ENCODE assay signal across 9 cellular contexts in genomic region chr2:201132518-201132917, GRCh38. TPM values are rescaled to one million over a fixed set of nuclear protein-coding genes. Genes with fewer than 3 reads are reported as not detected.
DNase-seq lines count a peak whose midpoint lies in the region; ATAC-seq, FAIRE-seq and TF ChIP-seq lines count a peak whose summit lies in the region.
"Had no signal": no experiment of that assay in that cellular context is flagged by ENCODE, and none has a peak within 500 bp of the region (broad histone marks: within the 10 kb centered on the region; RNA-seq: fewer than 3 reads in every experiment).

No MANE protein-coding gene starts in this region.

- CTCF ChIA-PET in activated CD8-positive, alpha-beta memory T cell treated with anti-CD3 and anti-CD28 coated beads, Interleukin-2, amount 10 ng/mL, durations not matched to agents 7 days and 5 days (lab: Charles Lee): interaction anchor here (0.7 to 6.3 kb wide), 9 partner anchors 9 to 132 kb away, joined by 3 to 62 read pairs (median 4); partner anchors contain the start of gene CFLAR
- CTCF ChIA-PET in GM12878 (lab: Yijun Ruan, JAX): interaction anchor here (0.8 to 5.0 kb wide), 10 partner anchors 11 to 101 kb away, joined by 3 to 38 read pairs (median 8); partner anchors contain the start of gene CFLAR

- BruUV-seq in GM12878 (replicated peaks; lab: Mats Ljungman, UMichigan): no TSS peak

- peaks cover 8% of the 10 kb centered on the region for H3K4me1 ChIP-seq in GM12878 (ENCODE audit: control insufficient read depth, insufficient read depth, low read length)

- no peaks in the 10 kb centered on the region for H3K27me3 ChIP-seq in GM12878 (replicated peaks in 1 of 2; ENCODE audit: control insufficient read depth in 2 of 2, insufficient read depth in 2 of 2, low read length in 1 of 2)

- H3K27ac ChIP-seq in GM12878 (ENCODE audit: control insufficient read depth, insufficient read depth): peak overlapping the region; percentile 99

- H3K36me3 ChIP-seq in GM12878 (ENCODE audit: control insufficient read depth in 2 of 2, insufficient read depth in 2 of 2, low read length in 1 of 2): peaks cover 10 to 31% of the 10 kb centered on the region in 2 experiments

- H2AFZ ChIP-seq in GM12878 (ENCODE audit: control insufficient read depth, low read depth, low read length): no peak overlapping the region

- 0% methylated on average over 1 of the region's 1 CpG for WGBS in GM12878 (ENCODE audit: insufficient coverage, insufficient replicate concordance, low lambda C conversion rate, missing lambda C conversion rate)

- no peak for DNase-seq in activated CD8-positive, alpha-beta memory T cell treated with anti-CD3 and anti-CD28 coated beads, Interleukin-2, amount 10 ng/mL, durations not matched to agents 7 days and 5 days
- DNase-seq in activated CD8-positive, alpha-beta memory T cell treated with anti-CD3 and anti-CD28 coated beads, Interleukin-2, amount 50 U/mL, for 4 hours: no peak
- DNase-seq in GM12878 (ENCODE audit: low read depth, low spot score): no peak
- no peak for DNase-seq in NCI-H446 (lab: John Stamatoyannopoulos, UW)
- DNase-seq in stimulated activated naive CD4-positive, alpha-beta T cell (lab: John Stamatoyannopoulos, UW): no peak
- DNase-seq: NCI-H2029 treated with DMSO at 0.1 percent for 48 hours had no signal

- peak; percentile 79 for FAIRE-seq in GM12878 (lab: Jason Lieb, UNC)

- no peak for TF ChIP-seq RAD21 in GM12878 (IDR thresholded peaks at IDR 0.05; ENCODE audit: insufficient read depth, low read depth, low read length)

- POLR2A ChIA-PET in GM12878 (lab: Charles Lee): interaction anchor here (1.0 to 5.6 kb wide), 8 partner anchors 13 to 50 kb away, joined by 3 to 127 read pairs (median 5); partner anchors contain the start of genes CASP10 and CFLAR

- in situ Hi-C loops in GM12878 (cut with MboI): no loop called here

- H3K27ac Mint-ChIP-seq in activated CD8-positive, alpha-beta memory T cell treated with anti-CD3 and anti-CD28 coated beads, Interleukin-2, amount 10 ng/mL, durations not matched to agents 7 days and 5 days: peak overlapping the region; percentile 73
- H3K27ac Mint-ChIP-seq in stimulated activated naive CD8-positive, alpha-beta T cell treated with anti-CD3 and anti-CD28 coated beads, Interleukin-15, Interleukin-2, amounts not matched to agents 100 ng/mL and 50 ng/mL, for 24 hours: peak overlapping the region; percentile 93

- peak overlapping the region; percentile 94; the same call in 1 of the 2 replicates for H3K4me2 ChIP-seq in GM12878 (ENCODE audit: control insufficient read depth, insufficient read depth)

- H3K9me3 Mint-ChIP-seq in activated CD8-positive, alpha-beta memory T cell treated with anti-CD3 and anti-CD28 coated beads, Interleukin-2, amount 10 ng/mL, durations not matched to agents 7 days and 5 days (ENCODE audit: low read depth): no peaks in the 10 kb centered on the region
- H3K9me3 Mint-ChIP-seq in stimulated activated naive CD8-positive, alpha-beta T cell treated with anti-CD3 and anti-CD28 coated beads, Interleukin-15, Interleukin-2, amounts not matched to agents 100 ng/mL and 50 ng/mL, for 24 hours: no peaks in the 10 kb centered on the region

- ATAC-seq in activated CD8-positive, alpha-beta memory T cell treated with anti-CD3 and anti-CD28 coated beads, Interleukin-2, amount 10 ng/mL, durations not matched to agents 7 days and 5 days: no peak
- ATAC-seq in HG03432 (IDR thresholded peaks at IDR 0.05; ENCODE audit: unreplicated experiment) (peak; percentile 43), GM12878 (peak; percentile 37), GM21526 (IDR thresholded peaks at IDR 0.05; ENCODE audit: low FRiP score, unreplicated experiment) (no peak)

- RAD21 ChIA-PET in GM12878 (lab: Charles Lee; ENCODE audit: unreplicated experiment): interaction anchor here (1.0 to 5.4 kb wide), 9 partner anchors 11 to 62 kb away, joined by 3 to 52 read pairs (median 5); no protein-coding TSS in a partner anchor

- 0 out of 4 replicates have a peak, but pooled peaks of 1 of the 2 experiments have one; percentile 26 for TF ChIP-seq EP300 in GM12878 (IDR thresholded peaks at IDR 0.05; ENCODE audit: borderline replicate concordance in 1 of 2, control insufficient read depth in 1 of 2, low read depth in 2 of 2, low read length in 2 of 2)

- H3K4me1 Mint-ChIP-seq in activated CD8-positive, alpha-beta memory T cell treated with anti-CD3 and anti-CD28 coated beads, Interleukin-2, amount 10 ng/mL, durations not matched to agents 7 days and 5 days: peaks cover 71% of the 10 kb centered on the region
- peaks cover 74% of the 10 kb centered on the region for H3K4me1 Mint-ChIP-seq in stimulated activated naive CD8-positive, alpha-beta T cell treated with anti-CD3 and anti-CD28 coated beads, Interleukin-15, Interleukin-2, amounts not matched to agents 100 ng/mL and 50 ng/mL, for 24 hours (ENCODE audit: low read depth)

- no peak for TF ChIP-seq CTCF in GM12878 (IDR thresholded peaks at IDR 0.05 in 2 of 3, conservative IDR thresholded peaks at IDR 0.05 in 1 of 3; ENCODE audit: control insufficient read depth in 2 of 3, extremely low read depth in 1 of 3, insufficient read depth in 1 of 3, low read depth in 3 of 3, low read length in 3 of 3)

- no peak for TF ChIP-seq POLR2A in GM12878 (IDR thresholded peaks at IDR 0.05; ENCODE audit: low read depth, low read length)

- intact Hi-C loops in GM12878 (cut with micrococcal nuclease; ENCODE audit: unreplicated experiment): loop anchor here (10.0 kb wide), 1 partner anchor 1178 kb away; the partner anchor contains the start of genes MAIP1 and TYW5

- peak overlapping the region; percentile 60 for H3K4me3 Mint-ChIP-seq in activated CD8-positive, alpha-beta memory T cell treated with anti-CD3 and anti-CD28 coated beads, Interleukin-2, amount 10 ng/mL, durations not matched to agents 7 days and 5 days
- peak overlapping the region; percentile 90 for H3K4me3 Mint-ChIP-seq in stimulated activated naive CD8-positive, alpha-beta T cell treated with anti-CD3 and anti-CD28 coated beads, Interleukin-15, Interleukin-2, amounts not matched to agents 100 ng/mL and 50 ng/mL, for 24 hours

- SMC1A ChIA-PET in GM12878 (lab: Charles Lee; ENCODE audit: uncharacterized antibody, unreplicated experiment): interaction anchor here (0.6 to 6.6 kb wide), 10 partner anchors 9 to 188 kb away, joined by 3 to 143 read pairs (median 4); partner anchors contain the start of genes CASP10 and CFLAR

- peak overlapping the region; percentile 67 for H3K9ac ChIP-seq in GM12878 (ENCODE audit: control insufficient read depth, insufficient read depth, low read length)

- H3K27me3 Mint-ChIP-seq in activated CD8-positive, alpha-beta memory T cell treated with anti-CD3 and anti-CD28 coated beads, Interleukin-2, amount 10 ng/mL, durations not matched to agents 7 days and 5 days: no peaks in the 10 kb centered on the region
- no peaks in the 10 kb centered on the region for H3K27me3 Mint-ChIP-seq in stimulated activated naive CD8-positive, alpha-beta T cell treated with anti-CD3 and anti-CD28 coated beads, Interleukin-15, Interleukin-2, amounts not matched to agents 100 ng/mL and 50 ng/mL, for 24 hours

- H3K4me3 ChIP-seq in GM12878: peak overlapping the region; percentile 54

- H3K9me3 ChIP-seq in GM12878 (replicated peaks; ENCODE audit: control insufficient read depth, insufficient read depth, low read length): no peaks in the 10 kb centered on the region

- H3K36me3 Mint-ChIP-seq in activated CD8-positive, alpha-beta memory T cell treated with anti-CD3 and anti-CD28 coated beads, Interleukin-2, amount 10 ng/mL, durations not matched to agents 7 days and 5 days: peaks cover 61% of the 10 kb centered on the region
- peaks cover 73% of the 10 kb centered on the region for H3K36me3 Mint-ChIP-seq in stimulated activated naive CD8-positive, alpha-beta T cell treated with anti-CD3 and anti-CD28 coated beads, Interleukin-15, Interleukin-2, amounts not matched to agents 100 ng/mL and 50 ng/mL, for 24 hours (ENCODE audit: low read depth)

- H4K20me1 ChIP-seq in GM12878 (ENCODE audit: control insufficient read depth, insufficient read depth): no peaks in the 10 kb centered on the region; the same call in 1 of the 2 replicates

- H3K79me2 ChIP-seq in GM12878 (ENCODE audit: control insufficient read depth, insufficient read depth, low read length): peaks cover 94% of the 10 kb centered on the region

RNA-seq across cellular contexts. Expression of gene CFLAR, which starts 16.6 kb away (rescaled TPM):
- 100 to 1,000 TPM; 193 to 242 TPM for total RNA-seq in activated CD8-positive, alpha-beta memory T cell treated with anti-CD3 and anti-CD28 coated beads, Interleukin-2, amount 10 ng/mL, durations not matched to agents 7 days and 5 days
- total RNA-seq in GM12878 (2013; cell fraction: nucleolus; rRNA removed): 905 and 928 TPM in 2 replicates
- total RNA-seq in GM12878 (2014; rRNA removed): 81.4 and 106 TPM in 2 replicates
- 109 and 110 TPM in 2 replicates for total RNA-seq in GM12878 (2014; rRNA removed; fragmentation: Illumina TruSeq; extraction: Trizol)
- 97.7 and 99.5 TPM in 2 replicates for total RNA-seq in GM12878 (2021)
- 96.3 TPM for polyA plus RNA-seq in GM12878 (2011; ENCODE audit: low read depth)
- polyA plus RNA-seq in GM12878 (2011; rRNA removed): 181 and 241 TPM in 2 replicates
- polyA plus RNA-seq in GM12878 (2011; cell fraction: cytosol; rRNA removed): 90.5 and 101 TPM in 2 replicates
- polyA plus RNA-seq in GM12878 (2011; cell fraction: nucleus; rRNA removed): 157 and 170 TPM in 2 replicates
- polyA plus RNA-seq in GM12878 (2012): 109 and 116 TPM in 2 replicates
- polyA plus RNA-seq in GM12878 (2014; fragmentation: Illumina TruSeq; extraction: Trizol): 103 and 125 TPM in 2 replicates
- 100 to 1,000 TPM; 103 to 105 TPM for polyA plus RNA-seq in GM12878 (2014; fragmentation: Nextera tagmentation; extraction: Ambion mirVana)
- polyA plus RNA-seq in GM12878 (2014; rRNA removed): 70.5 and 80.6 TPM in 2 replicates
- 10 to 100 TPM; 87.2 to 89.4 TPM for polyA plus RNA-seq in GM12878 (2016; fragmentation: Nextera tagmentation; extraction: Ambion mirVana)
- polyA minus RNA-seq in GM12878 (2011; rRNA and poly(A)+ RNA removed): 249 and 253 TPM in 2 replicates
- 50.2 and 65.0 TPM in 2 replicates for polyA minus RNA-seq in GM12878 (2011; cell fraction: cytosol; rRNA and poly(A)+ RNA removed)
- polyA minus RNA-seq in GM12878 (2011; cell fraction: nucleus; rRNA and poly(A)+ RNA removed): 155 and 248 TPM in 2 replicates

RNA-seq across cellular contexts. Expression of gene CASP10, which starts 50.4 kb away (rescaled TPM):
- 10 to 100 TPM; 26.6 to 37.4 TPM for total RNA-seq in activated CD8-positive, alpha-beta memory T cell treated with anti-CD3 and anti-CD28 coated beads, Interleukin-2, amount 10 ng/mL, durations not matched to agents 7 days and 5 days
- 61.5 and 63.7 TPM in 2 replicates for total RNA-seq in GM12878 (2013; cell fraction: nucleolus; rRNA removed)
- total RNA-seq in GM12878 (2014; rRNA removed): 12.8 and 13.1 TPM in 2 replicates
- 12.8 and 13.3 TPM in 2 replicates for total RNA-seq in GM12878 (2014; rRNA removed; fragmentation: Illumina TruSeq; extraction: Trizol)
- total RNA-seq in GM12878 (2021): 11.2 and 12.4 TPM in 2 replicates
- polyA plus RNA-seq in GM12878 (2011; ENCODE audit: low read depth): 2.8 TPM
- 14.1 and 17.9 TPM in 2 replicates for polyA plus RNA-seq in GM12878 (2011; rRNA removed)
- polyA plus RNA-seq in GM12878 (2011; cell fraction: cytosol; rRNA removed): 8.3 and 9.7 TPM in 2 replicates
- 8.6 and 10.8 TPM in 2 replicates for polyA plus RNA-seq in GM12878 (2011; cell fraction: nucleus; rRNA removed)
- polyA plus RNA-seq in GM12878 (2012): 2.5 and 2.7 TPM in 2 replicates
- polyA plus RNA-seq in GM12878 (2014; fragmentation: Illumina TruSeq; extraction: Trizol): 11.5 and 14.8 TPM in 2 replicates
- 1 to 10 TPM; 7.5 to 9.5 TPM for polyA plus RNA-seq in GM12878 (2014; fragmentation: Nextera tagmentation; extraction: Ambion mirVana)
- polyA plus RNA-seq in GM12878 (2014; rRNA removed): 9.8 and 10.1 TPM in 2 replicates
- 1 to 10 TPM; 7.2 to 9.1 TPM for polyA plus RNA-seq in GM12878 (2016; fragmentation: Nextera tagmentation; extraction: Ambion mirVana)
- polyA minus RNA-seq in GM12878 (2011; rRNA and poly(A)+ RNA removed): 15.7 and 18.5 TPM in 2 replicates
- polyA minus RNA-seq in GM12878 (2011; cell fraction: cytosol; rRNA and poly(A)+ RNA removed): 4.1 and 6.7 TPM in 2 replicates
- polyA minus RNA-seq in GM12878 (2011; cell fraction: nucleus; rRNA and poly(A)+ RNA removed): 7.4 and 9.2 TPM in 2 replicates

Comparison
In these comparisons a context has a peak if more than half of its experiments do, and no peak if none do; other contexts are left out.
1. ATAC-seq: peak in HG03432 (single experiment) and GM12878 (single experiment); none in activated CD8-positive, alpha-beta memory T cell treated with anti-CD3 and anti-CD28 coated beads, Interleukin-2, amount 10 ng/mL, durations not matched to agents 7 days and 5 days (single experiment) and GM21526 (single experiment).